In the genomic region with DNA sequence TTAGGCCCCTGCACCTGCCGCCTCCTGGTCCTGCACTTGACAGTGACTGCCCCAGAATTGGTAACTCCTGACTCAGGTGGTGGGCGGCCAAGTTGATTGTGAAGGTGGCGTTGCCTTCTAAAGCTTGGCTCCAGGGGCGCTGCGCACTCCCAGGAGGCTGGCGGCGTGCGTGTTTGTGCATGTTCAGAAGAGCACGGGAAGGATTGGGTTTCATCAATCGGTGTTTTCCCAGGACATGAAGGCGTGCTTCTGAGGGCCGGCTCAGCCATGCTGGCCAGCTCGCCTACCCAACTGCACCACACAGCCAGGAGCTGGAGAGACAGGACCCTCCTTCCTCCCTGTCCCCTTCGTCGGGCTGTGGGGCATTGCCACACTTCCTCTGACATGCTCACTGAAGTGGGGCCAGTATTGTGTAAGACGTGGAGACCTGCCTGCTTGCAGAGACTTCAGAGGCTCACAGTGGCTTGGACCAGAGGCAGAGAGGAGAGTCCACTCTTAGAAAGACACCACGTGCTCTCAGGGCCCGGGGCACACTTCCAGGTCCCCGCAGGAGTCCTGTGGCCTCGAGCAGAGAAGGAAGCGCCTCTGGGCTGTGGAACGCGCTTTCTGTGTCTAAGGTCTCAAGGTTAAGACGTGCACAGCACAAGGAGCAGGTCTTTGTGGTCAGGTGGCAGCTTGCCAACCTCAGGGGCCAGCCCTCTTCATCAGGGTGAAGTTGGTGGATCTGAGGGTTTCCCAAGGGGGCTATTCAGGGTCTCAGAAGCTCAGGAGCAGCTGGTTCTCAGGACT, we compare ENCODE assay signal across 10 cellular contexts. TPM values are rescaled to one million over a fixed set of nuclear protein-coding genes. Genes with fewer than 3 reads are reported as not detected.
A peak's percentile ranks its signal among the peaks of the same experiment; 100 is the strongest.
DNase-seq lines count a peak whose midpoint lies in the region; ATAC-seq and TF ChIP-seq lines count a peak whose summit lies in the region.
"Had no signal": no experiment of that assay in that cellular context is flagged by ENCODE, and none has a peak within 500 bp of the region (broad histone marks: within the 10 kb centered on the region; RNA-seq: fewer than 3 reads in every experiment).

No MANE protein-coding gene starts in this region.

- peak overlapping the region; percentile 65 for H3K27ac ChIP-seq in layer of hippocampus (ENCODE audit: low read depth, low read length)

- H3K36me3 Mint-ChIP-seq in activated naive CD4-positive, alpha-beta T cell treated with anti-CD3 and anti-CD28 coated beads, Interleukin-2, amount 50 U/mL, for 24 hours = no peaks in the 10 kb centered on the region
- H3K36me3 Mint-ChIP-seq in type B pancreatic cell = peaks cover 13% of the 10 kb centered on the region

- 0 out of 2 replicates have a peak, but pooled peaks cover 4% of the 10 kb centered on the region for H3K36me3 ChIP-seq in BE2C

- peaks cover 5% of the 10 kb centered on the region for H3K4me1 ChIP-seq in BE2C

- no peaks in the 10 kb centered on the region for H3K9me3 Mint-ChIP-seq in activated naive CD4-positive, alpha-beta T cell treated with anti-CD3 and anti-CD28 coated beads, Interleukin-2, amount 50 U/mL, for 24 hours
- no peaks in the 10 kb centered on the region for H3K9me3 Mint-ChIP-seq in type B pancreatic cell
- H3K9me3 Mint-ChIP-seq: central memory CD8-positive, alpha-beta T cell had no signal

- TF ChIP-seq CTCF in type B pancreatic cell (conservative IDR thresholded peaks at IDR 0.05) = no peak
- TF ChIP-seq CTCF in BE2C (IDR thresholded peaks at IDR 0.05; ENCODE audit: low read depth, low read length) = no peak

- H3K27ac Mint-ChIP-seq in activated naive CD4-positive, alpha-beta T cell treated with anti-CD3 and anti-CD28 coated beads, Interleukin-2, amount 50 U/mL, for 24 hours = peak overlapping the region; percentile 62
- H3K27ac Mint-ChIP-seq in type B pancreatic cell = peak overlapping the region; percentile 90

- no peak for DNase-seq in activated naive CD4-positive, alpha-beta T cell treated with anti-CD3 and anti-CD28 coated beads, Interleukin-2, amount 50 U/mL, for 16 hours
- peak; percentile 62 for DNase-seq in SIG-M5 (lab: John Stamatoyannopoulos, UW)
- DNase-seq in type B pancreatic cell (ENCODE audit: extremely low spot score, unreplicated experiment) = no peak
- no peak for DNase-seq in BE2C

- no peak overlapping the region for H3K4me3 ChIP-seq in BE2C (ENCODE audit: low read depth, low read length)

- ATAC-seq in HG03520 (IDR thresholded peaks at IDR 0.05; ENCODE audit: unreplicated experiment) = no peak
- ATAC-seq in GM19467 (IDR thresholded peaks at IDR 0.05; ENCODE audit: unreplicated experiment) = no peak

- H3K27me3 Mint-ChIP-seq in activated naive CD4-positive, alpha-beta T cell treated with anti-CD3 and anti-CD28 coated beads, Interleukin-2, amount 50 U/mL, for 24 hours = no peaks in the 10 kb centered on the region
- H3K27me3 Mint-ChIP-seq in type B pancreatic cell = no peaks in the 10 kb centered on the region
- H3K27me3 Mint-ChIP-seq: central memory CD8-positive, alpha-beta T cell had no signal

- no peaks in the 10 kb centered on the region for H3K9me3 ChIP-seq in BE2C

- peaks cover 36% of the 10 kb centered on the region for H3K4me1 Mint-ChIP-seq in activated naive CD4-positive, alpha-beta T cell treated with anti-CD3 and anti-CD28 coated beads, Interleukin-2, amount 50 U/mL, for 24 hours
- peaks cover 26% of the 10 kb centered on the region for H3K4me1 Mint-ChIP-seq in type B pancreatic cell (ENCODE audit: unreplicated experiment)

- H3K4me3 Mint-ChIP-seq in activated naive CD4-positive, alpha-beta T cell treated with anti-CD3 and anti-CD28 coated beads, Interleukin-2, amount 50 U/mL, for 24 hours = no peak overlapping the region
- peak overlapping the region; percentile 91 for H3K4me3 Mint-ChIP-seq in type B pancreatic cell

- no peaks in the 10 kb centered on the region for H3K27me3 ChIP-seq in layer of hippocampus (ENCODE audit: control insufficient read depth, insufficient read depth, low read length)
- no peaks in the 10 kb centered on the region for H3K27me3 ChIP-seq in BE2C

RNA-seq across cellular contexts. Expression of a gene that starts 2.8 kb away (rescaled TPM):
- total RNA-seq in type B pancreatic cell (ENCODE audit: low replicate concordance) = 21.4 and 26.5 TPM in 2 replicates
- 21.3 TPM for polyA plus RNA-seq in BE2C (2012; ENCODE audit: insufficient read depth, insufficient read length, low read depth)

RNA-seq across cellular contexts. Expression of a gene that starts 22.9 kb away (rescaled TPM):
- 58.2 and 83.5 TPM in 2 replicates for total RNA-seq in type B pancreatic cell (ENCODE audit: low replicate concordance)
- polyA plus RNA-seq in BE2C (2012; ENCODE audit: insufficient read depth, insufficient read length, low read depth) = 116 TPM

RNA-seq across cellular contexts. Expression of a gene that starts 25.9 kb away (rescaled TPM):
- 0.52 and 1.4 TPM in 2 replicates for total RNA-seq in type B pancreatic cell (ENCODE audit: low replicate concordance)
- polyA plus RNA-seq in BE2C (2012; ENCODE audit: insufficient read depth, insufficient read length, low read depth) = 13.5 TPM

RNA-seq across cellular contexts. Expression of a gene that starts 32.5 kb away (rescaled TPM):
- 0.12 TPM in 2 replicates for total RNA-seq in type B pancreatic cell (ENCODE audit: low replicate concordance)
- polyA plus RNA-seq in BE2C (2012; ENCODE audit: insufficient read depth, insufficient read length, low read depth) = 0.91 TPM
- polyA plus RNA-seq: BJ had no signal

RNA-seq across cellular contexts. Expression of a gene that starts 38.1 kb away (rescaled TPM):
- total RNA-seq in type B pancreatic cell (ENCODE audit: low replicate concordance) = 0.71 and 9.0 TPM in 2 replicates
- 1.3 TPM for polyA plus RNA-seq in BE2C (2012; ENCODE audit: insufficient read depth, insufficient read length, low read depth)
- polyA plus RNA-seq: BJ had no signal
